In genomic region chr7:138092486-138093028, GRCh38 we compare ENCODE assay signal across 24 cellular contexts. TPM values are rescaled to one million over a fixed set of nuclear protein-coding genes. Genes with fewer than 3 reads are reported as not detected.
"Had no signal": no experiment of that assay in that cellular context is flagged by ENCODE, and none has a peak within 500 bp of the region (broad histone marks: within the 10 kb centered on the region; RNA-seq: fewer than 3 reads in every experiment).

No MANE protein-coding gene starts in this region.

- ATAC-seq: activated CD4-positive, alpha-beta T cell treated with anti-CD3 and anti-CD28 coated beads for 36 hours; activated CD8-positive, alpha-beta memory T cell treated with anti-CD3 and anti-CD28 coated beads, Interleukin-2, amount 10 ng/mL, durations not matched to agents 7 days and 5 days; activated naive CD8-positive, alpha-beta T cell treated with anti-CD3 and anti-CD28 coated beads, Interleukin-2, amount 50 U/mL, for 24 hours; gastrocnemius medialis; stimulated activated naive CD8-positive, alpha-beta T cell treated with anti-CD3 and anti-CD28 coated beads, Interleukin-15, amount 100 ng/mL, for 72 hours; WTC11 had no signal

- H3K27ac ChIP-seq: brain microvascular endothelial cell, coronary artery, gastrocnemius medialis, left ventricle myocardium inferior, suprapubic skin, transverse colon, uterus had no signal

- H3K4me3 ChIP-seq: coronary artery, gastrocnemius medialis, left ventricle myocardium inferior, suprapubic skin, transverse colon, uterus had no signal

- DNase-seq: activated CD4-positive, alpha-beta memory T cell treated with anti-CD3 and anti-CD28 coated beads, Interleukin-2, amount 10 ng/mL, durations not matched to agents 7 days and 5 days; activated CD4-positive, alpha-beta T cell treated with anti-CD3 and anti-CD28 coated beads for 36 hours; activated CD8-positive, alpha-beta memory T cell treated with anti-CD3 and anti-CD28 coated beads, Interleukin-2, amount 10 ng/mL, durations not matched to agents 7 days and 5 days; activated naive CD4-positive, alpha-beta T cell treated with anti-CD3 and anti-CD28 coated beads for 36 hours; activated naive CD8-positive, alpha-beta T cell treated with anti-CD3 and anti-CD28 coated beads, Interleukin-2, amount 50 U/mL, for 24 hours; activated T-cell treated with anti-CD3 and anti-CD28 coated beads, Interleukin-2, amount 50 U/mL, for 24 hours; aorta; brain microvascular endothelial cell; erythroblast; gastrocnemius medialis; head of caudate nucleus; kidney; left ventricle myocardium inferior; naive B cell; stimulated activated naive CD8-positive, alpha-beta T cell treated with anti-CD3 and anti-CD28 coated beads, Interleukin-15, amount 100 ng/mL, for 72 hours; transverse colon; uterus had no signal

- H3K9me3 ChIP-seq: gastrocnemius medialis, left ventricle myocardium inferior, suprapubic skin, transverse colon, uterus had no signal

- H3K36me3 ChIP-seq: brain microvascular endothelial cell, gastrocnemius medialis, left ventricle myocardium inferior, suprapubic skin, transverse colon, uterus had no signal

- H3K27me3 ChIP-seq: brain microvascular endothelial cell, gastrocnemius medialis, suprapubic skin, transverse colon, uterus had no signal

- H3K4me1 ChIP-seq: gastrocnemius medialis, left ventricle myocardium inferior, suprapubic skin, uterus had no signal

RNA-seq across cellular contexts. Expression of gene AKR1D1, which starts 16.3 kb away (rescaled TPM):
- total RNA-seq: activated CD4-positive, alpha-beta memory T cell treated with anti-CD3 and anti-CD28 coated beads, Interleukin-2, amount 10 ng/mL, durations not matched to agents 7 days and 5 days; activated CD4-positive, alpha-beta T cell treated with anti-CD3 and anti-CD28 coated beads for 36 hours; activated CD8-positive, alpha-beta memory T cell treated with anti-CD3 and anti-CD28 coated beads, Interleukin-2, amount 10 ng/mL, durations not matched to agents 7 days and 5 days; activated naive CD4-positive, alpha-beta T cell treated with anti-CD3 and anti-CD28 coated beads for 36 hours; aorta; kidney; left ventricle myocardium inferior; mononuclear cell; neural crest cell; omental fat pad; posterior vena cava; transverse colon; uterus had no signal
